ENCODE assay signal across 8 cellular contexts in genomic region chr5:159099049-159099760, GRCh38. TPM values are rescaled to one million over a fixed set of nuclear protein-coding genes. Genes with fewer than 3 reads are reported as not detected.
DNase-seq lines count a peak whose midpoint lies in the region; ATAC-seq and TF ChIP-seq lines count a peak whose summit lies in the region.

No MANE protein-coding gene starts in this region.

- peaks cover 39% of the 10 kb centered on the region for H3K4me1 Mint-ChIP-seq in activated CD4-positive, alpha-beta memory T cell treated with anti-CD3 and anti-CD28 coated beads, Interleukin-2, amount 10 ng/mL, durations not matched to agents 7 days and 5 days

- TF ChIP-seq CTCF in tibial nerve (IDR thresholded peaks at IDR 0.05): no peak

- H3K4me3 ChIP-seq in endocrine pancreas (ENCODE audit: control insufficient read depth, insufficient read depth, low read length): peak overlapping the region; percentile 61
- peak overlapping the region; percentile 53 for H3K4me3 ChIP-seq in mononuclear cell (ENCODE audit: low read length)
- peak overlapping the region; percentile 42 to 75 (median 56) for H3K4me3 ChIP-seq in tibial nerve

- no peaks in the 10 kb centered on the region for H3K9me3 Mint-ChIP-seq in activated CD4-positive, alpha-beta memory T cell treated with anti-CD3 and anti-CD28 coated beads, Interleukin-2, amount 10 ng/mL, durations not matched to agents 7 days and 5 days

- 1 to 2% methylated on average over 30 to 52 of the region's 55 CpGs for WGBS in tibial nerve, 2 donors

- ATAC-seq in GM21576 (IDR thresholded peaks at IDR 0.05; ENCODE audit: unreplicated experiment): peak; percentile 24

- no peak for TF ChIP-seq POLR2A in tibial nerve (IDR thresholded peaks at IDR 0.05)

- peak overlapping the region; percentile 82 for H3K4me3 Mint-ChIP-seq in activated CD4-positive, alpha-beta memory T cell treated with anti-CD3 and anti-CD28 coated beads, Interleukin-2, amount 10 ng/mL, durations not matched to agents 7 days and 5 days

- H3K27me3 ChIP-seq in endocrine pancreas (ENCODE audit: control insufficient read depth, insufficient read depth, low read length) (peaks cover 6% of the 10 kb centered on the region), mononuclear cell (ENCODE audit: insufficient read depth, low read length) (peaks cover 67% of the 10 kb centered on the region), tibial nerve (peaks cover 0 to 51% of the 10 kb centered on the region in 2 donors)

- no peak for TF ChIP-seq EP300 in tibial nerve (IDR thresholded peaks at IDR 0.05)

- no peak overlapping the region for H3K27ac Mint-ChIP-seq in activated CD4-positive, alpha-beta memory T cell treated with anti-CD3 and anti-CD28 coated beads, Interleukin-2, amount 10 ng/mL, durations not matched to agents 7 days and 5 days

- POLR2A ChIA-PET in activated CD4-positive, alpha-beta memory T cell treated with anti-CD3 and anti-CD28 coated beads, Interleukin-2, amount 10 ng/mL, durations not matched to agents 7 days and 5 days (lab: Charles Lee): no interaction called here

- CTCF ChIA-PET in activated CD4-positive, alpha-beta memory T cell treated with anti-CD3 and anti-CD28 coated beads, Interleukin-2, amount 10 ng/mL, durations not matched to agents 7 days and 5 days (lab: Charles Lee): interaction anchor here (0.6 kb wide), 1 partner anchor 15 kb away, joined by 3 read pairs; no protein-coding TSS in a partner anchor

- H3K9ac ChIP-seq in endocrine pancreas (ENCODE audit: control insufficient read depth, insufficient read depth, low read length): no peak overlapping the region

- peak overlapping the region; percentile 64 to 93 (median 85) for H3K27ac ChIP-seq in tibial nerve

- H3K36me3 ChIP-seq in endocrine pancreas (ENCODE audit: control insufficient read depth, insufficient read depth, low read length) (no peaks in the 10 kb centered on the region), tibial nerve (no peaks in the 10 kb centered on the region)

- H3K27me3 Mint-ChIP-seq in activated CD4-positive, alpha-beta memory T cell treated with anti-CD3 and anti-CD28 coated beads, Interleukin-2, amount 10 ng/mL, durations not matched to agents 7 days and 5 days: peaks cover 78% of the 10 kb centered on the region

- no peaks in the 10 kb centered on the region for H3K36me3 Mint-ChIP-seq in activated CD4-positive, alpha-beta memory T cell treated with anti-CD3 and anti-CD28 coated beads, Interleukin-2, amount 10 ng/mL, durations not matched to agents 7 days and 5 days (ENCODE audit: low read depth)

- H3K4me1 ChIP-seq in endocrine pancreas (ENCODE audit: control insufficient read depth, insufficient read depth, low read length) (no peaks in the 10 kb centered on the region), mononuclear cell (ENCODE audit: insufficient read depth, low read length) (peaks cover 55% of the 10 kb centered on the region), tibial nerve (peaks cover 0 to 38% (median 0%) of the 10 kb centered on the region in 4 donors)

- peak; percentile 38 for DNase-seq in DMS114 treated with DMSO at 0.1 percent for 48 hours (lab: John Stamatoyannopoulos, UW; ENCODE audit: unreplicated experiment)
- DNase-seq in NCI-H1105 (lab: John Stamatoyannopoulos, UW): peak; percentile 45
- DNase-seq in activated CD4-positive, alpha-beta memory T cell treated with anti-CD3 and anti-CD28 coated beads, Interleukin-2, amount 10 ng/mL, durations not matched to agents 7 days and 5 days: peak; percentile 54
- DNase-seq in tibial nerve (ENCODE audit: low spot score in 2 of 2): no peak
- no peak for DNase-seq in NCI-H2029 treated with DMSO at 0.1 percent for 48 hours (lab: John Stamatoyannopoulos, UW)

- no peaks in the 10 kb centered on the region for H3K9me3 ChIP-seq in endocrine pancreas (ENCODE audit: control insufficient read depth, low read length)
- H3K9me3 ChIP-seq in mononuclear cell (ENCODE audit: low read depth, low read length): no peaks in the 10 kb centered on the region
- H3K9me3 ChIP-seq in tibial nerve: no peaks in the 10 kb centered on the region

RNA-seq across cellular contexts. Expression of gene EBF1, which starts 0.5 kb away (rescaled TPM):
- under 1 TPM in 1 of 2 experiments, not detected in 1; 0.23 TPM for total RNA-seq in activated CD4-positive, alpha-beta memory T cell treated with anti-CD3 and anti-CD28 coated beads, Interleukin-2, amount 10 ng/mL, durations not matched to agents 7 days and 5 days
- total RNA-seq in mononuclear cell (7.5 TPM), tibial nerve (10 to 100 TPM; 47.4 to 76.5 (median 53.9) TPM)

Comparison
In these comparisons a context has a peak if more than half of its experiments do, and no peak if none do; other contexts are left out.
1. DNase-seq: peak in DMS114 treated with DMSO at 0.1 percent for 48 hours (single experiment), NCI-H1105 (single experiment) and activated CD4-positive, alpha-beta memory T cell treated with anti-CD3 and anti-CD28 coated beads, Interleukin-2, amount 10 ng/mL, durations not matched to agents 7 days and 5 days (single experiment); none in tibial nerve (0 of 2) and NCI-H2029 treated with DMSO at 0.1 percent for 48 hours (single experiment).
2. Peak in every context shown above with its lines, with median percentiles within 50 percentile points of each other: H3K4me3 ChIP-seq.